23 cellular contexts compared by ENCODE assay signal in genomic region chr15:36332301-36332700, GRCh38.
A peak's percentile ranks its signal among the peaks of the same experiment; 100 is the strongest.
DNase-seq lines count a peak whose midpoint lies in the region; ATAC-seq and TF ChIP-seq lines count a peak whose summit lies in the region.
"Had no signal": no experiment of that assay in that cellular context is flagged by ENCODE, and none has a peak within 500 bp of the region (broad histone marks: within the 10 kb centered on the region; RNA-seq: fewer than 3 reads in every experiment).

No MANE protein-coding gene starts in this region.

- H3K4me3 ChIP-seq in SJSA1 = no peak overlapping the region
- H3K4me3 ChIP-seq in osteoblast (ENCODE audit: insufficient read depth, low read length) = no peak overlapping the region
- H3K4me3 ChIP-seq: psoas muscle had no signal

- H3K4me2 ChIP-seq in osteoblast (ENCODE audit: insufficient read depth, low read length) = peak overlapping the region; percentile 73

- peak overlapping the region; percentile 57 for H2AFZ ChIP-seq in osteoblast (ENCODE audit: low read length)

- H3K27ac ChIP-seq in SJSA1 (peak overlapping the region; percentile 73), osteoblast (ENCODE audit: low read depth, low read length) (peak overlapping the region; percentile 67)
- H3K27ac ChIP-seq: psoas muscle, RWPE1 had no signal

- no peak for TF ChIP-seq CTCF in osteoblast (IDR thresholded peaks at IDR 0.05; ENCODE audit: extremely low read depth, low read depth, low read length)

- no peaks in the 10 kb centered on the region for H3K79me2 ChIP-seq in osteoblast (ENCODE audit: insufficient read depth, low read length)

- no peak for ATAC-seq in HG03378 (IDR thresholded peaks at IDR 0.05; ENCODE audit: unreplicated experiment)
- no peak for ATAC-seq in Right ventricle myocardium superior (ENCODE audit: poor library complexity)
- ATAC-seq: left colon, psoas muscle had no signal

- DNase-seq in GM03348 (ENCODE audit: low spot score) (peak; percentile 30), SJSA1 (ENCODE audit: low read depth in 1 of 2, low spot score in 2 of 2) (peak in 1 of 2 experiments; percentile 46), fibroblast of peridontal ligament (ENCODE audit: extremely low read depth) (peak; percentile 66), osteoblast (ENCODE audit: insufficient read length, low spot score, missing footprints) (no peak), globus pallidus (ENCODE audit: low spot score) (no peak), NCI-H446 (lab: John Stamatoyannopoulos, UW) (no peak), Right ventricle myocardium superior (no peak)
- DNase-seq: activated CD4-positive, alpha-beta T cell treated with anti-CD3 and anti-CD28 coated beads, Interleukin-2, amount 10 ng/mL, durations not matched to agents 24 days and 14 days; activated CD8-positive, alpha-beta memory T cell treated with anti-CD3 and anti-CD28 coated beads, Interleukin-2, amount 50 U/mL, for 48 hours; activated effector memory CD4-positive, alpha-beta T cell treated with anti-CD3 and anti-CD28 coated beads, Interleukin-2, amount 50 U/mL, for 16 hours; amygdala; cerebellar nuclear complex; foreskin melanocyte; KG1; left colon; NCI-H1048; NCI-H2029 treated with DMSO at 0.1 percent for 48 hours; psoas muscle; small intestine; stimulated activated CD4-positive, alpha-beta T cell treated with anti-CD3 and anti-CD28 coated beads, Interleukin-4, amount 100 ng/mL, for 4 hours; SW 1271 had no signal

- no peaks in the 10 kb centered on the region for H3K27me3 ChIP-seq in SJSA1 (replicated peaks)
- H3K27me3 ChIP-seq in osteoblast (ENCODE audit: insufficient read depth, low read length) = no peaks in the 10 kb centered on the region

- H3K4me1 ChIP-seq in SJSA1 (replicated peaks) (peaks cover 31% of the 10 kb centered on the region), osteoblast (ENCODE audit: insufficient read depth, low read length) (peaks cover 23% of the 10 kb centered on the region)
- H3K4me1 ChIP-seq: psoas muscle had no signal

- H3K36me3 ChIP-seq in SJSA1 (no peaks in the 10 kb centered on the region), osteoblast (ENCODE audit: insufficient read depth, low read length) (no peaks in the 10 kb centered on the region)

- no peaks in the 10 kb centered on the region for H4K20me1 ChIP-seq in osteoblast (ENCODE audit: insufficient read depth, low read length)

- H3K9me3 ChIP-seq in SJSA1 (replicated peaks) (no peaks in the 10 kb centered on the region), osteoblast (ENCODE audit: low read depth, low read length) (no peaks in the 10 kb centered on the region)
- H3K9me3 ChIP-seq: psoas muscle had no signal

- intact Hi-C loops in Right ventricle myocardium superior (cut with DNase I) = no loop called here

Comparison
In these comparisons a context has a peak if more than half of its experiments do, and no peak if none do; other contexts are left out.
1. DNase-seq: peak in GM03348 (single experiment) and fibroblast of peridontal ligament (single experiment); none in osteoblast (single experiment), globus pallidus (single experiment), NCI-H446 (0 of 2) and Right ventricle myocardium superior (single experiment).